Comparison of ENCODE assay signal across 8 cellular contexts in genomic region chr2:188475945-188476344, GRCh38.
A peak's percentile ranks its signal among the peaks of the same experiment; 100 is the strongest.
DNase-seq lines count a peak whose midpoint lies in the region; ATAC-seq and TF ChIP-seq lines count a peak whose summit lies in the region.

No MANE protein-coding gene starts in this region.

- no peaks in the 10 kb centered on the region for H3F3A ChIP-seq in neural cell (ENCODE audit: insufficient read depth, low read length, poor library complexity, severe bottlenecking)

- peak; percentile 44 for ATAC-seq in HG03432 (IDR thresholded peaks at IDR 0.05; ENCODE audit: unreplicated experiment)
- ATAC-seq in GM18519 (IDR thresholded peaks at IDR 0.05; ENCODE audit: low FRiP score, unreplicated experiment): no peak
- ATAC-seq in natural killer cell: no peak

- H3K9me3 ChIP-seq in neural cell (ENCODE audit: low read length): no peaks in the 10 kb centered on the region

- H3K9ac ChIP-seq in neural cell (ENCODE audit: low read length): no peak overlapping the region

- H3K36me3 ChIP-seq in neural cell (ENCODE audit: insufficient read depth, low read length): no peaks in the 10 kb centered on the region

- intact Hi-C loops in natural killer cell (cut with micrococcal nuclease): no loop called here

- in situ Hi-C loops in astrocyte of the cerebellum (cut with HindIII; ENCODE audit: low sequenced_read_pairs): no loop called here

- H2AFZ ChIP-seq in neural cell (ENCODE audit: low read depth, low read length): no peak overlapping the region

- no peaks in the 10 kb centered on the region for H3K27me3 ChIP-seq in neural cell (ENCODE audit: insufficient read depth, low read depth, low read length)

- TF ChIP-seq RAD21 in neural cell (conservative IDR thresholded peaks at IDR 0.05): no peak

- peak overlapping the region; percentile 3 for H3K4me2 ChIP-seq in neural cell (ENCODE audit: low read length)

- TF ChIP-seq EP300 in neural cell (conservative IDR thresholded peaks at IDR 0.05; ENCODE audit: poor library complexity, severe bottlenecking): peak; percentile 79

- H3K4me3 ChIP-seq in astrocyte of the cerebellum (ENCODE audit: low read depth, low read length): no peak overlapping the region
- H3K4me3 ChIP-seq in neural cell (ENCODE audit: low read length): no peak overlapping the region

- H3K27ac ChIP-seq in neural cell (ENCODE audit: low read length): peak overlapping the region; percentile 60

- no peaks in the 10 kb centered on the region for H3K27me3 Mint-ChIP-seq in natural killer cell (ENCODE audit: low read depth in 2 of 2)

- H3K9me2 ChIP-seq in neural cell (ENCODE audit: insufficient read depth, low read length): no peaks in the 10 kb centered on the region

- DNase-seq in GM04504 (ENCODE audit: low read depth) (peak; percentile 17), astrocyte of the cerebellum (ENCODE audit: low read depth) (peak; percentile 49), iPS-NIHi7 (ENCODE audit: extremely low spot score) (no peak), natural killer cell (no peak)
- no peak for DNase-seq in activated CD4-positive, CD25-positive, alpha-beta regulatory T cell treated with anti-CD3 and anti-CD28 coated beads, Interleukin-2, amount 50 U/mL, for 72 hours

- no peaks in the 10 kb centered on the region for H3K4me1 Mint-ChIP-seq in natural killer cell

- H3K36me3 Mint-ChIP-seq in natural killer cell: no peaks in the 10 kb centered on the region

- peaks cover 14 to 18% of the 10 kb centered on the region in 2 donors for H3K9me3 Mint-ChIP-seq in natural killer cell

- no peaks in the 10 kb centered on the region for H4K20me1 ChIP-seq in neural cell (ENCODE audit: insufficient read depth)

- H3K4me3 Mint-ChIP-seq in natural killer cell: no peak overlapping the region

- H3K27ac Mint-ChIP-seq in natural killer cell: no peak overlapping the region

- TF ChIP-seq CTCF in astrocyte of the cerebellum (IDR thresholded peaks at IDR 0.05; ENCODE audit: low read depth, low read length, missing control alignments): no peak
- TF ChIP-seq CTCF in neural cell (IDR thresholded peaks at IDR 0.05; ENCODE audit: poor library complexity, severe bottlenecking): no peak
- TF ChIP-seq CTCF in natural killer cell (IDR thresholded peaks at IDR 0.05): no peak

- H3K79me2 ChIP-seq in neural cell (replicated peaks; ENCODE audit: insufficient read depth, low read length): no peaks in the 10 kb centered on the region

TF ChIP-seq in neural cell, 6 proteins besides CTCF, POLR2A, EP300 and RAD21:
- TF ChIP-seq POLR2AphosphoS5 (IDR thresholded peaks at IDR 0.05) (peak; percentile 61), TAF1 (IDR thresholded peaks at IDR 0.05; ENCODE audit: low read depth) (no peak), MXI1 (conservative IDR thresholded peaks at IDR 0.05; ENCODE audit: poor library complexity, severe bottlenecking) (no peak)

Comparison
In these comparisons a context has a peak if more than half of its experiments do, and no peak if none do; other contexts are left out.
1. DNase-seq: peak in GM04504 (single experiment) and astrocyte of the cerebellum (single experiment); none in iPS-NIHi7 (single experiment), activated CD4-positive, CD25-positive, alpha-beta regulatory T cell treated with anti-CD3 and anti-CD28 coated beads, Interleukin-2, amount 50 U/mL, for 72 hours (single experiment) and natural killer cell (single experiment).